28 cellular contexts compared by ENCODE assay signal in the genomic region with DNA sequence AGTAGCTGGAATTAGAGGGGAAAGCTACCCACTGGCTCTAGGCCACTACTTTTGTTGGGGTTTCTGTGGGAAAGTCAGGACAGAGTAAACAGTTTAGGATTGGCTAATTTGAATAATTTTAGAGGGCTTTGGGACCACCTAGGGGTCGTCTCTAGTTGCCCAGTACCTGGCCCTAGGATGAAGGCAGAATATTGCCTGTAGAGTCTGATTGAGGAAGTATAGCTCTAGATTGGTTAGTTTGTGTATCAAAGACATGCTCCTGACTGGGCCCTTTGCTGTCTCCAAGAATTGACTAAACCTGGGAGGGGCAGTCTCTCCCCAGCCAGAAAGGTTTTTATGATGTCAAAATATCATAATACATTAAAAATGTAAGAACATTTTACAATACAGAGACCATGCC.
"Had no signal": no experiment of that assay in that cellular context is flagged by ENCODE, and none has a peak within 500 bp of the region (broad histone marks: within the 10 kb centered on the region; RNA-seq: fewer than 3 reads in every experiment).

No MANE protein-coding gene starts in this region.

- ATAC-seq: left colon; left lung; natural killer cell; pancreas; right cardiac atrium; sciatic nerve; stimulated activated naive B cell treated with anti-CD40 and anti-IgM and Interleukin-4, amounts not matched to agents 10 μg/mL and 1 μg/mL and 100 μg/mL, for 72 hours; stimulated activated naive CD8-positive, alpha-beta T cell treated with anti-CD3 and anti-CD28 coated beads, Interleukin-15, Interleukin-2, amounts not matched to agents 100 U/mL and 50 U/mL, for 24 hours had no signal

- H3K36me3 Mint-ChIP-seq: natural killer cell had no signal

- H3K27me3 ChIP-seq: left lung, pancreas, stomach, testis, thyroid gland, transverse colon, upper lobe of left lung, vagina had no signal

- H3K27ac ChIP-seq: left lung, pancreas, prostate gland, skin epidermis, stomach, testis, thyroid gland, transverse colon, upper lobe of left lung, vagina had no signal

- H3K9me3 ChIP-seq: left lung, pancreas, prostate gland, stomach, testis, thyroid gland, transverse colon, upper lobe of left lung, vagina had no signal

- H3K4me3 ChIP-seq: left lung, lung, pancreas, prostate gland, skin epidermis, stomach, testis, thyroid gland, transverse colon, upper lobe of left lung, vagina had no signal

- H3K27me3 Mint-ChIP-seq: naive B cell; stimulated activated naive B cell treated with anti-CD40 and anti-IgM and Interleukin-4, amounts not matched to agents 10 μg/mL and 1 μg/mL and 100 μg/mL, for 72 hours had no signal

- DNase-seq: immature natural killer cell; kidney; left colon; left lung; mesendoderm; naive B cell; natural killer cell; pancreas; posterior cingulate gyrus; retina; right cardiac atrium; stimulated activated CD4-positive, alpha-beta T cell treated with anti-CD3 and anti-CD28 coated beads, Interleukin-12 subunit alpha, Interleukin-12 subunit beta, amount 100 ng/mL, for 4 hours; stimulated activated CD4-positive, alpha-beta T cell treated with anti-CD3 and anti-CD28 coated beads, Interleukin-15, amount 100 ng/mL, for 24 hours; stimulated activated CD4-positive, alpha-beta T cell treated with anti-CD3 and anti-CD28 coated beads, Interleukin-2, amount 100 ng/mL, for 24 hours; stimulated activated CD4-positive, alpha-beta T cell treated with anti-CD3 and anti-CD28 coated beads, Interleukin-4, amount 100 ng/mL, for 1 hour; stimulated activated naive B cell treated with anti-CD40 and anti-IgM and Interleukin-4, amounts not matched to agents 10 μg/mL and 1 μg/mL and 100 μg/mL, for 72 hours; stimulated activated naive CD8-positive, alpha-beta T cell treated with anti-CD3 and anti-CD28 coated beads, Interleukin-15, Interleukin-2, amounts not matched to agents 100 U/mL and 50 U/mL, for 24 hours; stomach; testis; thyroid gland; transverse colon; upper lobe of left lung had no signal

- H3K4me3 Mint-ChIP-seq: immature natural killer cell; mesothelial cell of epicardium; naive B cell; natural killer cell; stimulated activated naive B cell treated with anti-CD40 and anti-IgM and Interleukin-4, amounts not matched to agents 10 μg/mL and 1 μg/mL and 100 μg/mL, for 72 hours had no signal

- H3K36me3 ChIP-seq: pancreas, prostate gland, thyroid gland had no signal

- H3K4me1 ChIP-seq: left lung, pancreas, prostate gland, stomach, testis, thyroid gland, transverse colon had no signal

- H3K27ac Mint-ChIP-seq: immature natural killer cell; mesothelial cell of epicardium; natural killer cell; stimulated activated naive B cell treated with anti-CD40 and anti-IgM and Interleukin-4, amounts not matched to agents 10 μg/mL and 1 μg/mL and 100 μg/mL, for 72 hours had no signal

- H3K9me3 Mint-ChIP-seq: immature natural killer cell, natural killer cell had no signal
